In genomic region chr10:37855691-37856090, GRCh38 we compare ENCODE assay signal across 9 cellular contexts. TPM values are rescaled to one million over a fixed set of nuclear protein-coding genes. Genes with fewer than 3 reads are reported as not detected.
DNase-seq lines count a peak whose midpoint lies in the region; ATAC-seq, FAIRE-seq and TF ChIP-seq lines count a peak whose summit lies in the region.
"Had no signal": no experiment of that assay in that cellular context is flagged by ENCODE, and none has a peak within 500 bp of the region (broad histone marks: within the 10 kb centered on the region; RNA-seq: fewer than 3 reads in every experiment).

No MANE protein-coding gene starts in this region.

- 40 to 48% methylated on average over 4 of the region's 4 CpGs for WGBS in heart right ventricle, 2 donors

- dilution Hi-C loops in keratinocyte (cut with MboI; ENCODE audit: extremely low pct_ligation_motif_present, low sequenced_read_pairs): no loop called here

- H3K4me3 ChIP-seq in cardiac muscle cell (peak overlapping the region; percentile 12), heart right ventricle (peak overlapping the region in 4 of 10 donors; percentile 79 to 98 (median 89)), keratinocyte (ENCODE audit: control insufficient read depth in 2 of 3, extremely low read depth in 1 of 3, insufficient read depth in 2 of 3, low read depth in 1 of 3, low read length in 3 of 3) (peak overlapping the region in 2 of 3 experiments; percentile 15 to 81), tibial artery (peak overlapping the region; percentile 5 to 93)

- no peak for ATAC-seq in heart right ventricle
- ATAC-seq in activated B cell treated with CpG ODN at 0.5 μM for 24 hours (ENCODE audit: low read depth): no peak
- ATAC-seq in HG02884 (IDR thresholded peaks at IDR 0.05; ENCODE audit: unreplicated experiment): no peak
- no peak for ATAC-seq in GM19395 (IDR thresholded peaks at IDR 0.05; ENCODE audit: unreplicated experiment)

- peaks cover 34% of the 10 kb centered on the region for H3K36me3 Mint-ChIP-seq in activated B cell treated with CpG ODN at 0.5 μM for 24 hours (ENCODE audit: low read depth)

- H3K27me3 ChIP-seq in cardiac muscle cell: no peaks in the 10 kb centered on the region
- H3K27me3 ChIP-seq in heart right ventricle: no peaks in the 10 kb centered on the region
- H3K27me3 ChIP-seq in keratinocyte (ENCODE audit: control insufficient read depth, extremely low read depth, insufficient read depth, low read length): no peaks in the 10 kb centered on the region
- no peaks in the 10 kb centered on the region for H3K27me3 ChIP-seq in tibial artery

- H3K9me3 Mint-ChIP-seq in activated B cell treated with CpG ODN at 0.5 μM for 24 hours: no peaks in the 10 kb centered on the region

- H3K27ac ChIP-seq in cardiac muscle cell: no peak overlapping the region
- H3K27ac ChIP-seq in heart right ventricle: no peak overlapping the region
- H3K27ac ChIP-seq in keratinocyte (ENCODE audit: control insufficient read depth, insufficient read depth, low read length): no peak overlapping the region
- peak overlapping the region in 1 of 2 donors; percentile 97 for H3K27ac ChIP-seq in tibial artery

- POLR2A ChIA-PET in activated B cell treated with CpG ODN at 0.5 μM for 24 hours (lab: Charles Lee): no interaction called here

- no peak for DNase-seq in cardiac muscle cell (ENCODE audit: low read depth in 1 of 2, low spot score in 1 of 2)
- no peak for DNase-seq in heart right ventricle
- no peak for DNase-seq in activated B cell treated with CpG ODN at 0.5 μM for 24 hours
- DNase-seq in keratinocyte (ENCODE audit: low read depth, low spot score): no peak
- no peak for DNase-seq in tibial artery
- DNase-seq in RCC 7860 (ENCODE audit: low spot score): no peak
- DNase-seq: NCI-H2029 treated with DMSO at 0.1 percent for 48 hours had no signal

- peaks cover 31% of the 10 kb centered on the region for H3K4me1 Mint-ChIP-seq in activated B cell treated with CpG ODN at 0.5 μM for 24 hours

- H3K4me3 Mint-ChIP-seq in activated B cell treated with CpG ODN at 0.5 μM for 24 hours: peak overlapping the region; percentile 20

- intact Hi-C loops in heart right ventricle (cut with DNase I): loop anchor here in 8 of 10 donors (5.0 to 10.0 kb wide), 7 partner anchors 119 to 499 kb away; partner anchors contain the start of genes ZNF25 (in 5 of the 8), ZNF37A (in 5 of the 8) and ZNF33A (in 2 of the 8)
- intact Hi-C loops in activated B cell treated with CpG ODN at 0.5 μM for 24 hours (cut with micrococcal nuclease): loop anchor here (2.0 to 5.0 kb wide), 2 partner anchors 182 to 501 kb away; no protein-coding TSS in a partner anchor
- intact Hi-C loops in tibial artery (cut with DNase I; ENCODE audit: low total_unique reads): loop anchor here (10.0 kb wide), 2 partner anchors 159 to 239 kb away; partner anchors contain the start of genes ZNF33A and ZNF37A

- FAIRE-seq in keratinocyte (lab: Jason Lieb, UNC): no peak
- no peak for FAIRE-seq in RCC 7860 (lab: Jason Lieb, UNC)

- CTCF ChIA-PET in activated B cell treated with CpG ODN at 0.5 μM for 24 hours (lab: Charles Lee): no interaction called here

- H3K79me2 ChIP-seq in keratinocyte (ENCODE audit: control insufficient read depth, insufficient read depth, low read length): peaks cover 4% of the 10 kb centered on the region

- no peaks in the 10 kb centered on the region for H3K36me3 ChIP-seq in cardiac muscle cell
- H3K36me3 ChIP-seq in heart right ventricle: peaks cover 0 to 12% (median 0%) of the 10 kb centered on the region in 9 donors
- no peaks in the 10 kb centered on the region for H3K36me3 ChIP-seq in keratinocyte (ENCODE audit: control insufficient read depth in 2 of 2, extremely low read depth in 1 of 2, insufficient read depth in 2 of 2, low read length in 2 of 2)
- H3K36me3 ChIP-seq in tibial artery: peaks cover 0 to 5% (median 3%) of the 10 kb centered on the region in 3 donors

- H3K4me2 ChIP-seq in keratinocyte (ENCODE audit: control insufficient read depth, extremely low read depth, insufficient read depth, low read depth, low read length): peak overlapping the region; percentile 96

- TF ChIP-seq CTCF in cardiac muscle cell (IDR thresholded peaks at IDR 0.05; ENCODE audit: low read depth, low read length) (no peak), heart right ventricle (IDR thresholded peaks at IDR 0.05) (no peak), activated B cell treated with CpG ODN at 0.5 μM for 24 hours (IDR thresholded peaks at IDR 0.05) (no peak), keratinocyte (optimal IDR thresholded peaks at IDR 0.05 in 1 of 3, IDR thresholded peaks at IDR 0.05 in 1 of 3, conservative IDR thresholded peaks at IDR 0.05 in 1 of 3; ENCODE audit: extremely low read depth in 1 of 3, insufficient read depth in 2 of 3, low read length in 3 of 3) (no peak), tibial artery (IDR thresholded peaks at IDR 0.05) (no peak)

- no peaks in the 10 kb centered on the region for H3K9me1 ChIP-seq in keratinocyte (ENCODE audit: control insufficient read depth, extremely low read depth, insufficient read depth, low read length)

- no peak overlapping the region for H3K27ac Mint-ChIP-seq in activated B cell treated with CpG ODN at 0.5 μM for 24 hours

- H3K27me3 Mint-ChIP-seq in activated B cell treated with CpG ODN at 0.5 μM for 24 hours: no peaks in the 10 kb centered on the region

- H3K9me3 ChIP-seq in cardiac muscle cell (ENCODE audit: low read depth): no peaks in the 10 kb centered on the region
- H3K9me3 ChIP-seq in heart right ventricle: no peaks in the 10 kb centered on the region
- no peaks in the 10 kb centered on the region for H3K9me3 ChIP-seq in keratinocyte (ENCODE audit: control insufficient read depth, low read depth, low read length)
- H3K9me3 ChIP-seq in tibial artery: no peaks in the 10 kb centered on the region

- H3K9ac ChIP-seq in keratinocyte (ENCODE audit: control insufficient read depth, extremely low read depth, insufficient read depth, low read length): no peak overlapping the region

- H3K4me1 ChIP-seq in cardiac muscle cell (ENCODE audit: low read depth) (no peaks in the 10 kb centered on the region), heart right ventricle (peaks cover 0 to 36% (median 32%) of the 10 kb centered on the region in 9 donors), keratinocyte (ENCODE audit: control insufficient read depth, extremely low read depth, insufficient read depth, low read length) (peaks cover 6% of the 10 kb centered on the region), tibial artery (peaks cover 0 to 29% (median 8%) of the 10 kb centered on the region in 4 donors)

- no peaks in the 10 kb centered on the region for H4K20me1 ChIP-seq in keratinocyte (ENCODE audit: control insufficient read depth, extremely low read depth, insufficient read depth, low read length)

- H2AFZ ChIP-seq in keratinocyte (ENCODE audit: control insufficient read depth, low read length): peak overlapping the region; percentile 2

RNA-seq across cellular contexts. Expression of gene ZNF248, which starts 1.7 kb away (rescaled TPM):
- 8.6 and 9.9 TPM in 2 replicates for total RNA-seq in cardiac muscle cell
- 11.1 and 12.0 TPM in 2 replicates for polyA plus RNA-seq in cardiac muscle cell
- total RNA-seq in heart right ventricle: 10 to 100 TPM in 4 of 10 donors, 1 to 10 TPM in 6; 7.4 to 13.9 (median 9.1) TPM
- 1 to 10 TPM; 3.8 to 8.6 TPM for polyA plus RNA-seq in heart right ventricle
- 9.2 and 12.1 TPM in 2 replicates for total RNA-seq in activated B cell treated with CpG ODN at 0.5 μM for 24 hours
- polyA plus RNA-seq in keratinocyte: 2.6 to 5.7 TPM (median 4.9 TPM) in 3 replicates
- polyA plus RNA-seq in keratinocyte (2011; ENCODE audit: low read depth): 10.0 TPM
- polyA plus RNA-seq in keratinocyte (2011; cell fraction: cytosol; rRNA removed): 2.6 and 3.3 TPM in 2 replicates
- polyA plus RNA-seq in keratinocyte (2011; cell fraction: nucleus; rRNA removed): 16.3 and 17.3 TPM in 2 replicates
- polyA plus RNA-seq in keratinocyte (2012; ENCODE audit: low replicate concordance): 2.4 and 3.1 TPM in 2 replicates
- 0.36 to 6.8 TPM (median 4.0 TPM) in 3 replicates for polyA minus RNA-seq in keratinocyte
- polyA minus RNA-seq in keratinocyte (2011; cell fraction: cytosol; rRNA and poly(A)+ RNA removed): 2.3 TPM
- polyA minus RNA-seq in keratinocyte (2011; cell fraction: nucleus; rRNA and poly(A)+ RNA removed): 4.6 and 8.8 TPM in 2 replicates
